Comparison of ENCODE assay signal across 1 cellular context in genomic region chr22:36901411-36902142, GRCh38.
TF ChIP-seq lines count a peak whose summit lies in the region.

No MANE protein-coding gene starts in this region.

TF ChIP-seq in GM12878, 131 proteins besides CTCF, POLR2A, EP300 and RAD21 (continued from another document and continues in another):
- 0 out of 2 replicates have a peak, but pooled peaks have one; percentile 51 for TF ChIP-seq CBX5 (IDR thresholded peaks at IDR 0.05; ENCODE audit: low read depth)
- TF ChIP-seq IKZF1 (conservative IDR thresholded peaks at IDR 0.05) = peak; percentile 91
- no peak for TF ChIP-seq HDAC6 (IDR thresholded peaks at IDR 0.05; ENCODE audit: unreplicated experiment)
- peak; percentile 9; the same call in 1 of the 2 replicates for TF ChIP-seq SMARCA5 (IDR thresholded peaks at IDR 0.05)
- TF ChIP-seq ELK1 (IDR thresholded peaks at IDR 0.05; ENCODE audit: low read depth, low read length) = no peak
- peak; percentile 62 for TF ChIP-seq PAX5 (IDR thresholded peaks at IDR 0.05; ENCODE audit: borderline replicate concordance, low read depth, low read length)
- no peak for TF ChIP-seq EGR1 (IDR thresholded peaks at IDR 0.05; ENCODE audit: borderline replicate concordance in 1 of 2, low read depth in 2 of 2, low read length in 2 of 2)
- no peak for TF ChIP-seq E4F1 (IDR thresholded peaks at IDR 0.05; ENCODE audit: borderline replicate concordance, partially characterized antibody)
- TF ChIP-seq BRCA1 (IDR thresholded peaks at IDR 0.05; ENCODE audit: low read depth, low read length) = no peak
- TF ChIP-seq RELA (IDR thresholded peaks at IDR 0.05; ENCODE audit: borderline replicate concordance, partially characterized antibody) = peak; percentile 12
- TF ChIP-seq ZNF622 (IDR thresholded peaks at IDR 0.05) = no peak
- TF ChIP-seq EED (IDR thresholded peaks at IDR 0.05; ENCODE audit: low read depth) = peak; percentile 58; the same call in 1 of the 2 replicates
- 0 out of 2 replicates have a peak, but pooled peaks have one; percentile 20 for TF ChIP-seq SPI1 (IDR thresholded peaks at IDR 0.05; ENCODE audit: borderline replicate concordance, insufficient read depth, low read depth, low read length)
- no peak for TF ChIP-seq SIN3A (IDR thresholded peaks at IDR 0.05; ENCODE audit: low read depth, low read length)
- TF ChIP-seq TAF1 (IDR thresholded peaks at IDR 0.05; ENCODE audit: borderline replicate concordance, low read depth, low read length) = 0 out of 2 replicates have a peak, but pooled peaks have one; percentile 12
- TF ChIP-seq SMAD5 (IDR thresholded peaks at IDR 0.05; ENCODE audit: low read depth) = no peak
- 0 out of 4 replicates have a peak, but pooled peaks of 1 of the 2 experiments have one; percentile 64 for TF ChIP-seq ETV6 (conservative IDR thresholded peaks at IDR 0.05 in 1 of 2, IDR thresholded peaks at IDR 0.05 in 1 of 2; ENCODE audit: borderline replicate concordance in 1 of 2, low read depth in 1 of 2)
- TF ChIP-seq RFX5 (IDR thresholded peaks at IDR 0.05; ENCODE audit: low read depth, low read length) = peak; percentile 65; the same call in 1 of the 2 replicates
- TF ChIP-seq BMI1 (IDR thresholded peaks at IDR 0.05; ENCODE audit: borderline replicate concordance) = no peak
- 0 out of 2 replicates have a peak, but pooled peaks have one; percentile 26 for TF ChIP-seq IRF5 (IDR thresholded peaks at IDR 0.05; ENCODE audit: borderline replicate concordance)
- TF ChIP-seq FOS (IDR thresholded peaks at IDR 0.05; ENCODE audit: borderline replicate concordance, extremely low read depth, insufficient read length) = peak; percentile 17
- 0 out of 2 replicates have a peak, but pooled peaks have one; percentile 21 for TF ChIP-seq TARDBP (IDR thresholded peaks at IDR 0.05; ENCODE audit: borderline replicate concordance)
- TF ChIP-seq NFYA (IDR thresholded peaks at IDR 0.05; ENCODE audit: borderline replicate concordance, low read depth, low read length) = no peak
- peak; percentile 57 for TF ChIP-seq MXI1 (IDR thresholded peaks at IDR 0.05; ENCODE audit: low read depth, low read length)
- TF ChIP-seq SREBF2 (IDR thresholded peaks at IDR 0.05; ENCODE audit: low read length) = no peak
- no peak for TF ChIP-seq JUND (IDR thresholded peaks at IDR 0.05; ENCODE audit: low read depth, low read length)
- 0 out of 2 replicates have a peak, but pooled peaks have one; percentile 1 for TF ChIP-seq BACH1 (IDR thresholded peaks at IDR 0.05; ENCODE audit: borderline replicate concordance)
- TF ChIP-seq ZZZ3 (IDR thresholded peaks at IDR 0.05; ENCODE audit: control insufficient read depth, insufficient read length, low read depth) = no peak
- TF ChIP-seq PML (IDR thresholded peaks at IDR 0.05; ENCODE audit: low read length) = peak; percentile 27; the same call in 1 of the 2 replicates
- peak; percentile 16; the same call in 1 of the 2 replicates for TF ChIP-seq SMC3 (IDR thresholded peaks at IDR 0.05; ENCODE audit: borderline replicate concordance, low read length)
- TF ChIP-seq CHD1 (IDR thresholded peaks at IDR 0.05; ENCODE audit: low read depth, low read length) = no peak
- no peak; the same call in 1 of the 2 replicates for TF ChIP-seq ZNF207 (IDR thresholded peaks at IDR 0.05; ENCODE audit: borderline replicate concordance)
- TF ChIP-seq USF1 (IDR thresholded peaks at IDR 0.05; ENCODE audit: borderline replicate concordance, extremely low read length, insufficient read depth, low read depth, low read length) = peak; percentile 69
- no peak for TF ChIP-seq SMAD1 (IDR thresholded peaks at IDR 0.05; ENCODE audit: low read depth, partially characterized antibody)
- TF ChIP-seq KDM1A (IDR thresholded peaks at IDR 0.05; ENCODE audit: borderline replicate concordance) = no peak
- no peak; the same call in 1 of the 2 replicates for TF ChIP-seq RB1 (IDR thresholded peaks at IDR 0.05; ENCODE audit: borderline replicate concordance)
- TF ChIP-seq E2F8 (IDR thresholded peaks at IDR 0.05; ENCODE audit: low read depth, partially characterized antibody) = peak; percentile 73
- TF ChIP-seq ZNF592 (IDR thresholded peaks at IDR 0.05) = no peak
- no peak for TF ChIP-seq NFXL1 (IDR thresholded peaks at IDR 0.05; ENCODE audit: borderline replicate concordance)
- peak; percentile 89 for TF ChIP-seq RUNX3 (IDR thresholded peaks at IDR 0.05; ENCODE audit: low read length)
- TF ChIP-seq CEBPB (IDR thresholded peaks at IDR 0.05; ENCODE audit: borderline replicate concordance in 1 of 2, low read depth in 2 of 2, low read length in 2 of 2) = no peak
- no peak; the same call in 1 of the 2 replicates for TF ChIP-seq LARP7 (IDR thresholded peaks at IDR 0.05)
- peak; percentile 68; the same call in 1 of the 2 replicates for TF ChIP-seq IRF4 (IDR thresholded peaks at IDR 0.05; ENCODE audit: low read depth, low read length)
- 0 out of 2 replicates have a peak, but pooled peaks have one; percentile 37 for TF ChIP-seq TCF3 (IDR thresholded peaks at IDR 0.05; ENCODE audit: borderline replicate concordance, insufficient read depth, low read depth, low read length)
- TF ChIP-seq ASH2L (IDR thresholded peaks at IDR 0.05; ENCODE audit: borderline replicate concordance, low read depth) = no peak
- TF ChIP-seq DPF2 (IDR thresholded peaks at IDR 0.05) = peak; percentile 84
- peak; percentile 55; the same call in 1 of the 2 replicates for TF ChIP-seq ATF2 (IDR thresholded peaks at IDR 0.05; ENCODE audit: low read length)
- no peak for TF ChIP-seq IRF3 (IDR thresholded peaks at IDR 0.05)
- TF ChIP-seq YY1 (IDR thresholded peaks at IDR 0.05; ENCODE audit: low read depth, low read length) = peak; percentile 41; the same call in 1 of the 2 replicates
- TF ChIP-seq MEF2B (IDR thresholded peaks at IDR 0.05; ENCODE audit: partially characterized antibody, poor library complexity, severe bottlenecking) = no peak
